In genomic region chr9:35945341-35946018, GRCh38 we compare ENCODE assay signal across 8 cellular contexts. TPM values are rescaled to one million over a fixed set of nuclear protein-coding genes. Genes with fewer than 3 reads are reported as not detected.
DNase-seq lines count a peak whose midpoint lies in the region; ATAC-seq, FAIRE-seq and TF ChIP-seq lines count a peak whose summit lies in the region.

No MANE protein-coding gene starts in this region.

- H3K18ac ChIP-seq in mesenchymal stem cell (ENCODE audit: low read depth in 1 of 2, low read length in 2 of 2): peak overlapping the region; percentile 0 to 85

- no peaks in the 10 kb centered on the region for H3K27me3 Mint-ChIP-seq in activated CD4-positive, alpha-beta memory T cell treated with anti-CD3 and anti-CD28 coated beads, Interleukin-2, amount 10 ng/mL, durations not matched to agents 7 days and 5 days

- no peaks in the 10 kb centered on the region for H3K9me3 Mint-ChIP-seq in activated CD4-positive, alpha-beta memory T cell treated with anti-CD3 and anti-CD28 coated beads, Interleukin-2, amount 10 ng/mL, durations not matched to agents 7 days and 5 days

- H3K36me3 ChIP-seq in mesenchymal stem cell (ENCODE audit: control insufficient read depth in 1 of 2, insufficient read depth in 2 of 2, low read depth in 1 of 2, low read length in 2 of 2): no peaks in the 10 kb centered on the region

- peak overlapping the region; percentile 97 for H4K8ac ChIP-seq in mesenchymal stem cell (ENCODE audit: low read length)

- H3K36me3 Mint-ChIP-seq in activated CD4-positive, alpha-beta memory T cell treated with anti-CD3 and anti-CD28 coated beads, Interleukin-2, amount 10 ng/mL, durations not matched to agents 7 days and 5 days (ENCODE audit: low read depth): no peaks in the 10 kb centered on the region

- H3K27me3 ChIP-seq in mesenchymal stem cell (ENCODE audit: control insufficient read depth in 1 of 2, insufficient read depth in 1 of 2, low read length in 2 of 2): no peaks in the 10 kb centered on the region

- H2BK15ac ChIP-seq in mesenchymal stem cell (ENCODE audit: low read depth, poor library complexity, severe bottlenecking): peak overlapping the region; percentile 39

- no peak overlapping the region for H4K91ac ChIP-seq in mesenchymal stem cell (ENCODE audit: low read length)

- H3K4me3 Mint-ChIP-seq in activated CD4-positive, alpha-beta memory T cell treated with anti-CD3 and anti-CD28 coated beads, Interleukin-2, amount 10 ng/mL, durations not matched to agents 7 days and 5 days: no peak overlapping the region

- H3K23ac ChIP-seq in mesenchymal stem cell (ENCODE audit: low read length in 2 of 2): no peak overlapping the region

- DNase-seq in AML-193 (lab: John Stamatoyannopoulos, UW): peak; percentile 54 to 61
- peak; percentile 47 for DNase-seq in H54 (ENCODE audit: insufficient read length, low spot score)
- DNase-seq in NCI-H526 treated with DMSO at 0.1 percent for 48 hours (lab: John Stamatoyannopoulos, UW): peak; percentile 17
- peak; percentile 65 for DNase-seq in activated CD4-positive, alpha-beta memory T cell treated with anti-CD3 and anti-CD28 coated beads, Interleukin-2, amount 10 ng/mL, durations not matched to agents 7 days and 5 days
- peak; percentile 38 for DNase-seq in effector CD8-positive, alpha-beta T cell (lab: John Stamatoyannopoulos, UW)
- peak; percentile 89 for DNase-seq in mesenchymal stem cell
- DNase-seq in stimulated activated CD8-positive, alpha-beta memory T cell treated with anti-CD3 and anti-CD28 coated beads, Interleukin-2, amount 100 ng/mL, for 1 hour (ENCODE audit: low read depth in 2 of 2): peak; percentile 27 to 48

- peak overlapping the region; percentile 44 for H3K4me2 ChIP-seq in mesenchymal stem cell (ENCODE audit: low read length, poor library complexity, severe bottlenecking)

- H2AK5ac ChIP-seq in mesenchymal stem cell (ENCODE audit: low read length, severe bottlenecking): peak overlapping the region; percentile 91

- H3K4ac ChIP-seq in mesenchymal stem cell (ENCODE audit: low read depth in 1 of 2, low read length in 2 of 2): peak overlapping the region; percentile 55 to 85

- FAIRE-seq in H54 (lab: Jason Lieb, UNC): peak; percentile 90

- H3K27ac ChIP-seq in mesenchymal stem cell (ENCODE audit: low read length, poor library complexity, severe bottlenecking): no peak overlapping the region

- peak overlapping the region; percentile 54 for H2AFZ ChIP-seq in mesenchymal stem cell (ENCODE audit: low read depth, low read length)

- no peak overlapping the region for H2BK5ac ChIP-seq in mesenchymal stem cell (ENCODE audit: low read depth, low read length, poor library complexity, severe bottlenecking)

- no peaks in the 10 kb centered on the region for H3K79me1 ChIP-seq in mesenchymal stem cell (replicated peaks; ENCODE audit: low read length, poor library complexity, severe bottlenecking)

- no peak overlapping the region for H3K14ac ChIP-seq in mesenchymal stem cell (ENCODE audit: low read length in 2 of 2)

- TF ChIP-seq POLR2A in H54 (IDR thresholded peaks at IDR 0.05; ENCODE audit: low read depth, low read length): no peak

- CTCF ChIA-PET in activated CD4-positive, alpha-beta memory T cell treated with anti-CD3 and anti-CD28 coated beads, Interleukin-2, amount 10 ng/mL, durations not matched to agents 7 days and 5 days (lab: Charles Lee): interaction anchor here (0.9 to 4.1 kb wide), 14 partner anchors 10 to 209 kb away, joined by 3 to 56 read pairs (median 4); partner anchors contain the start of gene HRCT1

- ATAC-seq in HG03521 (IDR thresholded peaks at IDR 0.05; ENCODE audit: unreplicated experiment): no peak

- WGBS in mesenchymal stem cell: 18% methylated on average over 8 of the region's 10 CpGs

- peak overlapping the region in 1 of 2 experiments; percentile 29 for H3K4me3 ChIP-seq in mesenchymal stem cell (ENCODE audit: insufficient read depth in 1 of 2, low read depth in 1 of 2, low read length in 2 of 2)

- peaks cover 22% of the 10 kb centered on the region for H3K4me1 Mint-ChIP-seq in activated CD4-positive, alpha-beta memory T cell treated with anti-CD3 and anti-CD28 coated beads, Interleukin-2, amount 10 ng/mL, durations not matched to agents 7 days and 5 days

- H3K27ac Mint-ChIP-seq in activated CD4-positive, alpha-beta memory T cell treated with anti-CD3 and anti-CD28 coated beads, Interleukin-2, amount 10 ng/mL, durations not matched to agents 7 days and 5 days: no peak overlapping the region

- POLR2A ChIA-PET in activated CD4-positive, alpha-beta memory T cell treated with anti-CD3 and anti-CD28 coated beads, Interleukin-2, amount 10 ng/mL, durations not matched to agents 7 days and 5 days (lab: Charles Lee): interaction anchor here (0.7 kb wide), 1 partner anchor 246 kb away, joined by 3 read pairs; the partner anchor contains the start of gene CLTA

- peaks cover 6% of the 10 kb centered on the region for H3K4me1 ChIP-seq in mesenchymal stem cell (ENCODE audit: control insufficient read depth, insufficient read depth, low read depth, low read length)

- peak overlapping the region; percentile 55 for H3K9ac ChIP-seq in mesenchymal stem cell (ENCODE audit: low read length)

- peak overlapping the region; percentile 6 for H2BK120ac ChIP-seq in mesenchymal stem cell (ENCODE audit: low read depth, low read length)

- H3K9me3 ChIP-seq in mesenchymal stem cell (ENCODE audit: control insufficient read depth, low read length): no peaks in the 10 kb centered on the region

- no peak overlapping the region for H2BK12ac ChIP-seq in mesenchymal stem cell (ENCODE audit: low read length in 2 of 2)

RNA-seq across cellular contexts. Expression of gene OR2S2, which starts 12.5 kb away (rescaled TPM):
- total RNA-seq in activated CD4-positive, alpha-beta memory T cell treated with anti-CD3 and anti-CD28 coated beads, Interleukin-2, amount 10 ng/mL, durations not matched to agents 7 days and 5 days: not detected
- not detected for polyA plus RNA-seq in mesenchymal stem cell (2013, experiment 1 of 2)
- not detected for polyA plus RNA-seq in mesenchymal stem cell (2013, experiment 2 of 2)

RNA-seq across cellular contexts. Expression of gene SPAAR, which starts 36.2 kb away (rescaled TPM):
- not detected for total RNA-seq in activated CD4-positive, alpha-beta memory T cell treated with anti-CD3 and anti-CD28 coated beads, Interleukin-2, amount 10 ng/mL, durations not matched to agents 7 days and 5 days
- polyA plus RNA-seq in mesenchymal stem cell (2013, experiment 1 of 2): 0.28 TPM
- 0.27 TPM for polyA plus RNA-seq in mesenchymal stem cell (2013, experiment 2 of 2)

RNA-seq across cellular contexts. Expression of gene HRCT1, which starts 39.5 kb away (rescaled TPM):
- total RNA-seq in activated CD4-positive, alpha-beta memory T cell treated with anti-CD3 and anti-CD28 coated beads, Interleukin-2, amount 10 ng/mL, durations not matched to agents 7 days and 5 days: not detected
- 1.7 TPM for polyA plus RNA-seq in mesenchymal stem cell (2013, experiment 1 of 2)
- 2.2 TPM for polyA plus RNA-seq in mesenchymal stem cell (2013, experiment 2 of 2)

Comparison
In these comparisons a context has a peak if more than half of its experiments do, and no peak if none do; other contexts are left out.
1. DNase-seq: peak in every context shown above with its lines; median percentile 89 in mesenchymal stem cell; 65 in activated CD4-positive, alpha-beta memory T cell treated with anti-CD3 and anti-CD28 coated beads, Interleukin-2, amount 10 ng/mL, durations not matched to agents 7 days and 5 days; 58 in AML-193; 47 in H54; 38 in effector CD8-positive, alpha-beta T cell; 38 in stimulated activated CD8-positive, alpha-beta memory T cell treated with anti-CD3 and anti-CD28 coated beads, Interleukin-2, amount 100 ng/mL, for 1 hour; 17 in NCI-H526 treated with DMSO at 0.1 percent for 48 hours.